Comparison of ENCODE assay signal across 1 cellular context in genomic region chr14:72632727-72633126, GRCh38.
TF ChIP-seq lines count a peak whose summit lies in the region.

No MANE protein-coding gene starts in this region.

TF ChIP-seq in HepG2, 621 proteins besides CTCF, POLR2A, EP300 and RAD21 (continued from another document):
- TF ChIP-seq, protein P1, sequence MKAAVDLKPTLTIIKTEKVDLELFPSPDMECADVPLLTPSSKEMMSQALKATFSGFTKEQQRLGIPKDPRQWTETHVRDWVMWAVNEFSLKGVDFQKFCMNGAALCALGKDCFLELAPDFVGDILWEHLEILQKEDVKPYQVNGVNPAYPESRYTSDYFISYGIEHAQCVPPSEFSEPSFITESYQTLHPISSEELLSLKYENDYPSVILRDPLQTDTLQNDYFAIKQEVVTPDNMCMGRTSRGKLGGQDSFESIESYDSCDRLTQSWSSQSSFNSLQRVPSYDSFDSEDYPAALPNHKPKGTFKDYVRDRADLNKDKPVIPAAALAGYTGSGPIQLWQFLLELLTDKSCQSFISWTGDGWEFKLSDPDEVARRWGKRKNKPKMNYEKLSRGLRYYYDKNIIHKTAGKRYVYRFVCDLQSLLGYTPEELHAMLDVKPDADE (CRISPR knock-in tag; IDR thresholded peaks at IDR 0.05), result no peak
- TF ChIP-seq HNF4G (IDR thresholded peaks at IDR 0.05; ENCODE audit: borderline replicate concordance, low read depth, low read length), result no peak
- TF ChIP-seq HNF4G (CRISPR knock-in tag; IDR thresholded peaks at IDR 0.05; ENCODE audit: borderline replicate concordance, low read depth), result no peak
- no peak for TF ChIP-seq ZNF205 (CRISPR knock-in tag; IDR thresholded peaks at IDR 0.05)
